Comparison of ENCODE assay signal across 26 cellular contexts in the genomic region with DNA sequence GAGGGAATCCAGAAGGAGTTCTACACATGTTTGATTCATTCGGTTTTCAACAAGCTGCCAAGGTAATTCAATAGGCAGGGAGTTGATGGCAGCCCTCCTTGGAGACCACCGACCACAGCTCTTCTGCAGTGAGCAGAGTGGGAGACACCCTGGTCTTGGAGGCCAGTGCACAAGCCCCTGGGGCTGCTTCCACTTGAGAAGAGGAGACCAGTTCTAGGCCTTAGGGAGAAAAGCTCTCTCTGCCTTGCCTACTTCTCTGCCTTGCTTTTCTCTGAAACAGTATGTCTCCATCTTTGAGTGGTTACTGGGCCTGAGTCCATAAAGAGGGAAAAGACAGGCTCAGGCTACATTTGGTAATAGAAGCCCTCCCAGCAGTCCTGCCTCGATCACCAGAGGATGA.
"Had no signal": no experiment of that assay in that cellular context is flagged by ENCODE, and none has a peak within 500 bp of the region (broad histone marks: within the 10 kb centered on the region; RNA-seq: fewer than 3 reads in every experiment).

No MANE protein-coding gene starts in this region.

- ATAC-seq: activated CD4-positive, alpha-beta T cell treated with anti-CD3 and anti-CD28 coated beads for 36 hours; activated naive CD4-positive, alpha-beta T cell treated with anti-CD3 and anti-CD28 coated beads, Interleukin-2, amount 50 U/mL, for 72 hours; activated T-cell treated with anti-CD3 and anti-CD28 coated beads, Interleukin-2, amount 50 U/mL, for 4 hours; activated T-helper 17 cell treated with anti-CD3 and anti-CD28 coated beads, Interleukin-2, amount 50 U/mL, for 72 hours; gastroesophageal sphincter; heart right ventricle had no signal

- H3K9me3 Mint-ChIP-seq: activated naive CD8-positive, alpha-beta T cell treated with anti-CD3 and anti-CD28 coated beads, Interleukin-2, amount 10 ng/mL, durations not matched to agents 7 days and 5 days had no signal

- H2AFZ ChIP-seq: hepatocyte had no signal

- H3K27ac ChIP-seq: ascending aorta, breast epithelium, epithelial cell of prostate, esophagus squamous epithelium, gastroesophageal sphincter, heart right ventricle, hepatocyte had no signal

- DNase-seq: activated CD4-positive, alpha-beta memory T cell treated with anti-CD3 and anti-CD28 coated beads, Interleukin-2, amount 10 ng/mL, durations not matched to agents 7 days and 5 days; activated CD4-positive, alpha-beta T cell treated with anti-CD3 and anti-CD28 coated beads for 36 hours; activated CD4-positive, alpha-beta T cell treated with anti-CD3 and anti-CD28 coated beads, Interleukin-2, amount 10 ng/mL, durations not matched to agents 7 days and 5 days; activated CD4-positive, alpha-beta T cell treated with anti-CD3 and anti-CD28 coated beads, Interleukin-2, amount 50 U/mL, for 4 hours; activated CD4-positive, CD25-positive, alpha-beta regulatory T cell; activated CD4-positive, CD25-positive, alpha-beta regulatory T cell treated with anti-CD3 and anti-CD28 coated beads, Interleukin-2, amount 50 U/mL, for 72 hours; activated effector memory CD4-positive, alpha-beta T cell treated with Interleukin-2 at 50 U/mL for 16 hours; activated gamma-delta T cell treated with Interleukin-2 at 50 U/mL for 16 hours; activated naive CD4-positive, alpha-beta T cell treated with anti-CD3 and anti-CD28 coated beads for 36 hours; activated naive CD8-positive, alpha-beta T cell treated with anti-CD3 and anti-CD28 coated beads, Interleukin-2, amount 10 ng/mL, durations not matched to agents 7 days and 5 days; activated T-cell treated with anti-CD3 and anti-CD28 coated beads, Interleukin-2, amount 50 U/mL, for 4 hours; cortex of kidney; dermis blood vessel endothelial cell; effector CD4-positive, alpha-beta T cell; esophagus squamous epithelium; foreskin melanocyte; heart right ventricle; T-helper 2 cell had no signal

- H3K27me3 Mint-ChIP-seq: activated CD4-positive, alpha-beta memory T cell treated with anti-CD3 and anti-CD28 coated beads, Interleukin-2, amount 10 ng/mL, durations not matched to agents 7 days and 5 days; activated CD4-positive, alpha-beta T cell treated with anti-CD3 and anti-CD28 coated beads for 36 hours; activated CD4-positive, alpha-beta T cell treated with anti-CD3 and anti-CD28 coated beads, Interleukin-2, amount 10 ng/mL, durations not matched to agents 7 days and 5 days; activated naive CD8-positive, alpha-beta T cell treated with anti-CD3 and anti-CD28 coated beads, Interleukin-2, amount 10 ng/mL, durations not matched to agents 7 days and 5 days; activated T-helper 17 cell treated with anti-CD3 and anti-CD28 coated beads, Interleukin-2, amount 50 U/mL, for 72 hours had no signal

- H3K27me3 ChIP-seq: ascending aorta, breast epithelium, esophagus squamous epithelium, gastroesophageal sphincter, heart right ventricle, hepatocyte had no signal

- H3K4me1 ChIP-seq: ascending aorta, breast epithelium, esophagus squamous epithelium, gastroesophageal sphincter, heart right ventricle had no signal

- H3K36me3 Mint-ChIP-seq: activated naive CD8-positive, alpha-beta T cell treated with anti-CD3 and anti-CD28 coated beads, Interleukin-2, amount 10 ng/mL, durations not matched to agents 7 days and 5 days; brain had no signal

- H3K9me3 ChIP-seq: ascending aorta, esophagus squamous epithelium had no signal

- H3K79me2 ChIP-seq: hepatocyte had no signal

- H3K36me3 ChIP-seq: ascending aorta, breast epithelium, esophagus squamous epithelium, gastroesophageal sphincter, heart right ventricle had no signal

- H3K4me2 ChIP-seq: hepatocyte had no signal

- H3K27ac Mint-ChIP-seq: activated CD4-positive, alpha-beta memory T cell treated with anti-CD3 and anti-CD28 coated beads, Interleukin-2, amount 10 ng/mL, durations not matched to agents 7 days and 5 days; activated CD4-positive, alpha-beta T cell treated with anti-CD3 and anti-CD28 coated beads for 36 hours; activated CD4-positive, alpha-beta T cell treated with anti-CD3 and anti-CD28 coated beads, Interleukin-2, amount 10 ng/mL, durations not matched to agents 7 days and 5 days; activated naive CD4-positive, alpha-beta T cell treated with anti-CD3 and anti-CD28 coated beads for 36 hours; activated naive CD4-positive, alpha-beta T cell treated with anti-CD3 and anti-CD28 coated beads, Interleukin-2, amount 50 U/mL, for 72 hours; activated naive CD8-positive, alpha-beta T cell treated with anti-CD3 and anti-CD28 coated beads, Interleukin-2, amount 10 ng/mL, durations not matched to agents 7 days and 5 days; activated T-helper 17 cell treated with anti-CD3 and anti-CD28 coated beads, Interleukin-2, amount 50 U/mL, for 72 hours; brain had no signal

- H3K4me3 Mint-ChIP-seq: activated CD4-positive, alpha-beta memory T cell treated with anti-CD3 and anti-CD28 coated beads, Interleukin-2, amount 10 ng/mL, durations not matched to agents 7 days and 5 days; activated CD4-positive, alpha-beta T cell treated with anti-CD3 and anti-CD28 coated beads for 36 hours; activated CD4-positive, alpha-beta T cell treated with anti-CD3 and anti-CD28 coated beads, Interleukin-2, amount 10 ng/mL, durations not matched to agents 7 days and 5 days; activated naive CD4-positive, alpha-beta T cell treated with anti-CD3 and anti-CD28 coated beads for 36 hours; activated naive CD8-positive, alpha-beta T cell treated with anti-CD3 and anti-CD28 coated beads, Interleukin-2, amount 10 ng/mL, durations not matched to agents 7 days and 5 days; activated T-cell treated with anti-CD3 and anti-CD28 coated beads, Interleukin-2, amount 50 U/mL, for 4 hours; activated T-helper 17 cell treated with anti-CD3 and anti-CD28 coated beads, Interleukin-2, amount 50 U/mL, for 72 hours; brain had no signal

- H3K4me1 Mint-ChIP-seq: activated CD4-positive, alpha-beta memory T cell treated with anti-CD3 and anti-CD28 coated beads, Interleukin-2, amount 10 ng/mL, durations not matched to agents 7 days and 5 days; activated CD4-positive, alpha-beta T cell treated with anti-CD3 and anti-CD28 coated beads for 36 hours; activated CD4-positive, alpha-beta T cell treated with anti-CD3 and anti-CD28 coated beads, Interleukin-2, amount 10 ng/mL, durations not matched to agents 7 days and 5 days; activated naive CD8-positive, alpha-beta T cell treated with anti-CD3 and anti-CD28 coated beads, Interleukin-2, amount 10 ng/mL, durations not matched to agents 7 days and 5 days; activated T-helper 17 cell treated with anti-CD3 and anti-CD28 coated beads, Interleukin-2, amount 50 U/mL, for 72 hours had no signal

- H3K4me3 ChIP-seq: ascending aorta, breast epithelium, esophagus squamous epithelium, gastroesophageal sphincter, heart right ventricle, hepatocyte had no signal
